1 cellular context compared by ENCODE assay signal in the genomic region with DNA sequence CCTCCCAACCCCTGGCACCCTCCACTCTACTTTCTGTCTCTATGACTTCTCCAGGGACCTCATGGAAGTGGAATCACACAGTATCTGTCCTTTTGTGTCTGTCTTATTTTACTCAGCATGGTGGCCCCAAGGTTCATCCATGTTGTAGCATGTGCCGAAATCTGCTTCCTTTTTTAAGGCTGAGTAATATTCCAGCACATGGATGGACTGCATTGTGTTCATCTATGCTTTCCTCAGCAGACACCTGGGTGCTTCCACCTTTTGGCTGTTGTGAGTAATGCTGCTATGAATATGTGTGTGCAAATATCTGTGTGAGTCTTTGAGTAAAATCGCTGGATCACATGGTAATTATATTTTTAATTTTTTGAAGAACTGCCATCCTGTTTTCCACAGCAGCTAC.
TF ChIP-seq lines count a peak whose summit lies in the region.

No MANE protein-coding gene starts in this region.

TF ChIP-seq in A549, 52 proteins besides CTCF, POLR2A, EP300 and RAD21 (continued from another document):
- TF ChIP-seq GATA3 (IDR thresholded peaks at IDR 0.05; ENCODE audit: borderline replicate concordance): no peak
- TF ChIP-seq, protein P1, sequence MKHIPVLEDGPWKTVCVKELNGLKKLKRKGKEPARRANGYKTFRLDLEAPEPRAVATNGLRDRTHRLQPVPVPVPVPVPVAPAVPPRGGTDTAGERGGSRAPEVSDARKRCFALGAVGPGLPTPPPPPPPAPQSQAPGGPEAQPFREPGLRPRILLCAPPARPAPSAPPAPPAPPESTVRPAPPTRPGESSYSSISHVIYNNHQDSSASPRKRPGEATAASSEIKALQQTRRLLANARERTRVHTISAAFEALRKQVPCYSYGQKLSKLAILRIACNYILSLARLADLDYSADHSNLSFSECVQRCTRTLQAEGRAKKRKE (CRISPR knock-in tag; IDR thresholded peaks at IDR 0.05; ENCODE audit: low read depth): no peak
- TF ChIP-seq FOSB (CRISPR knock-in tag; IDR thresholded peaks at IDR 0.05): no peak
- TF ChIP-seq, protein P2, sequence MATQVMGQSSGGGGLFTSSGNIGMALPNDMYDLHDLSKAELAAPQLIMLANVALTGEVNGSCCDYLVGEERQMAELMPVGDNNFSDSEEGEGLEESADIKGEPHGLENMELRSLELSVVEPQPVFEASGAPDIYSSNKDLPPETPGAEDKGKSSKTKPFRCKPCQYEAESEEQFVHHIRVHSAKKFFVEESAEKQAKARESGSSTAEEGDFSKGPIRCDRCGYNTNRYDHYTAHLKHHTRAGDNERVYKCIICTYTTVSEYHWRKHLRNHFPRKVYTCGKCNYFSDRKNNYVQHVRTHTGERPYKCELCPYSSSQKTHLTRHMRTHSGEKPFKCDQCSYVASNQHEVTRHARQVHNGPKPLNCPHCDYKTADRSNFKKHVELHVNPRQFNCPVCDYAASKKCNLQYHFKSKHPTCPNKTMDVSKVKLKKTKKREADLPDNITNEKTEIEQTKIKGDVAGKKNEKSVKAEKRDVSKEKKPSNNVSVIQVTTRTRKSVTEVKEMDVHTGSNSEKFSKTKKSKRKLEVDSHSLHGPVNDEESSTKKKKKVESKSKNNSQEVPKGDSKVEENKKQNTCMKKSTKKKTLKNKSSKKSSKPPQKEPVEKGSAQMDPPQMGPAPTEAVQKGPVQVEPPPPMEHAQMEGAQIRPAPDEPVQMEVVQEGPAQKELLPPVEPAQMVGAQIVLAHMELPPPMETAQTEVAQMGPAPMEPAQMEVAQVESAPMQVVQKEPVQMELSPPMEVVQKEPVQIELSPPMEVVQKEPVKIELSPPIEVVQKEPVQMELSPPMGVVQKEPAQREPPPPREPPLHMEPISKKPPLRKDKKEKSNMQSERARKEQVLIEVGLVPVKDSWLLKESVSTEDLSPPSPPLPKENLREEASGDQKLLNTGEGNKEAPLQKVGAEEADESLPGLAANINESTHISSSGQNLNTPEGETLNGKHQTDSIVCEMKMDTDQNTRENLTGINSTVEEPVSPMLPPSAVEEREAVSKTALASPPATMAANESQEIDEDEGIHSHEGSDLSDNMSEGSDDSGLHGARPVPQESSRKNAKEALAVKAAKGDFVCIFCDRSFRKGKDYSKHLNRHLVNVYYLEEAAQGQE (IDR thresholded peaks at IDR 0.05): no peak
- no peak for TF ChIP-seq EHMT2 (IDR thresholded peaks at IDR 0.05; ENCODE audit: low read depth)
- TF ChIP-seq RARB (CRISPR knock-in tag; IDR thresholded peaks at IDR 0.05): no peak
